12 cellular contexts compared by ENCODE assay signal in the genomic region with DNA sequence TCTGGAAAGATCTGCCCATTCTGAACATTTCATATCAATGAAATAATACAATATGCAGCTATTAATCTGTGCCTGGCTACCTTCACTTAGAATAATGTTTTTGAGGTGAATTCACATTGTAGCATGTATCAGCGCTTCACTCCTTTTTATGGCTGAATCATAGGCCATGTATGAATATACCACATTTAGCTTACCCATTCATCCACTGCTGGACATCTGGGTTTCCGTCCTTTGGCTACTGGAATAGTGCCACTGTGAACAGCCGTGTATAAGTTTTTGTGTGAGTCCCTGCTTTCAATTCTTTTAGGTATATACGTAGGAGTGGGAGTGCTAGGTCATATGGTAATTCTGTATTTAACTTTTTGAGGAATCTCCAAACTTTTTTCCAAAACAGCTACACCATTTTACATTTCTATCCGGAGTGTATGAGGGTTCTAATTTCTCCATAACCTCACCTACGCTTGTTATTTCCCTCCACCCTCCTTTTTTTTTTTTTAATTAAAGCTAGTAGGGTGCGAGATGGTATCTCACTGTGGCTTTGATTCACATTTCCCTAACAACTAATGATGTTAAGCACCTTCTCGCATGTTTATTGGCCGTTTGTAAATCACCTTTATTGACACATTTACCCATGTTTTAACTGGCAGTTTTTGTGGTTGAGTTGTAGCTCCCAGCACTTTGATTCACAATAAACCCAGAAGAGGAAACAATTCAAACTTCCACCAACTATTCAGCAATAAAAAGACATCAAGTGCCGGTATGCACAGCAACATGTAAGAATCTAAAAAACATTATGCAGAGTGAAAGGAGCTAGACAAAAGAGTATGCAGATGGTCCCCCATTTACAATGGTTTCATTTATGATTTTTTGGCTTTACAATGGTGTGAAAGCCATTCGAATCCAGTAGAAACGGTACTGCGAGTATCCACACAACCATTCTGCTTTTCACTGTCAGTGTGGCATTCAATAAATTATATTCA. TPM values are rescaled to one million over a fixed set of nuclear protein-coding genes. Genes with fewer than 3 reads are reported as not detected.
A peak's percentile ranks its signal among the peaks of the same experiment; 100 is the strongest.
DNase-seq lines count a peak whose midpoint lies in the region; FAIRE-seq and TF ChIP-seq lines count a peak whose summit lies in the region.
"Had no signal": no experiment of that assay in that cellular context is flagged by ENCODE, and none has a peak within 500 bp of the region (broad histone marks: within the 10 kb centered on the region; RNA-seq: fewer than 3 reads in every experiment).

No MANE protein-coding gene starts in this region.

- H3K4me1 ChIP-seq in ovary (ENCODE audit: insufficient read depth) (peaks cover 4% of the 10 kb centered on the region), transverse colon (peaks cover 0 to 13% (median 4%) of the 10 kb centered on the region in 4 donors)

- CTCF ChIA-PET in activated naive CD4-positive, alpha-beta T cell treated with anti-CD3 and anti-CD28 coated beads for 36 hours (lab: Charles Lee) = interaction anchor here (0.6 to 2.0 kb wide), 10 partner anchors 8 to 66 kb away, joined by 3 to 10 read pairs (median 4); no protein-coding TSS in a partner anchor

- intact Hi-C loops in activated naive CD4-positive, alpha-beta T cell treated with anti-CD3 and anti-CD28 coated beads for 36 hours (cut with micrococcal nuclease) = loop anchor here (1.0 to 10.0 kb wide), 2 partner anchors 26 to 175 kb away; partner anchors contain the start of genes CKS2 and SECISBP2
- intact Hi-C loops in ovary (cut with DNase I) (no loop called here), transverse colon (cut with DNase I; ENCODE audit: low total_unique reads) (no loop called here)

- no peak for TF ChIP-seq CTCF in ovary (IDR thresholded peaks at IDR 0.05)
- TF ChIP-seq CTCF in transverse colon (IDR thresholded peaks at IDR 0.05) = no peak

- TF ChIP-seq POLR2A in ovary (IDR thresholded peaks at IDR 0.05) (no peak), H54 (IDR thresholded peaks at IDR 0.05; ENCODE audit: low read depth, low read length) (no peak), transverse colon (IDR thresholded peaks at IDR 0.05) (no peak)

- H3K27ac ChIP-seq in ovary (no peak overlapping the region), transverse colon (no peak overlapping the region)

- in situ Hi-C loops in transverse colon (cut with MboI; ENCODE audit: low pct_ligation_motif_present in 1 of 4, low pct_unique_long_range_greater_than_20kb in 1 of 4, low sequenced_read_pairs in 3 of 4) = no loop called here

- peaks cover 16% of the 10 kb centered on the region for H3K36me3 Mint-ChIP-seq in activated naive CD4-positive, alpha-beta T cell treated with anti-CD3 and anti-CD28 coated beads for 36 hours (ENCODE audit: low read depth)
- peaks cover 0 to 3% (median 3%) of the 10 kb centered on the region in 3 donors for H3K36me3 Mint-ChIP-seq in immature natural killer cell

- H3K4me3 ChIP-seq in ovary = no peak overlapping the region
- no peak overlapping the region for H3K4me3 ChIP-seq in transverse colon

- no peak for TF ChIP-seq EP300 in ovary (IDR thresholded peaks at IDR 0.05)
- TF ChIP-seq EP300 in transverse colon (IDR thresholded peaks at IDR 0.05; ENCODE audit: low read depth) = no peak

- peaks cover 94% of the 10 kb centered on the region for H3K4me1 Mint-ChIP-seq in activated naive CD4-positive, alpha-beta T cell treated with anti-CD3 and anti-CD28 coated beads for 36 hours (ENCODE audit: low read depth)
- peaks cover 96 to 100% of the 10 kb centered on the region in 2 donors for H3K4me1 Mint-ChIP-seq in immature natural killer cell

- H3K4me3 Mint-ChIP-seq in activated naive CD4-positive, alpha-beta T cell treated with anti-CD3 and anti-CD28 coated beads for 36 hours = peak overlapping the region; percentile 31
- peak overlapping the region; percentile 71 to 80 (median 75) for H3K4me3 Mint-ChIP-seq in immature natural killer cell
- H3K4me3 Mint-ChIP-seq: nephron progenitor cell had no signal

- H3K27me3 ChIP-seq in ovary (no peaks in the 10 kb centered on the region), transverse colon (no peaks in the 10 kb centered on the region)

- WGBS in ovary, 3 donors = 81 to 86% (median 81%) methylated on average over 13 of the region's 13 CpGs
- 48 to 51% methylated on average over 13 of the region's 13 CpGs for WGBS in transverse colon (ENCODE audit: low coverage in 1 of 2), 2 donors

- no peak for FAIRE-seq in H54 (lab: Jason Lieb, UNC)

- H3K27me3 Mint-ChIP-seq in activated naive CD4-positive, alpha-beta T cell treated with anti-CD3 and anti-CD28 coated beads for 36 hours (ENCODE audit: low read depth) = no peaks in the 10 kb centered on the region
- H3K27me3 Mint-ChIP-seq in immature natural killer cell (ENCODE audit: low read depth in 3 of 3) = peaks cover 0 to 2% (median 0%) of the 10 kb centered on the region in 3 donors

- H3K9me3 ChIP-seq in ovary = no peaks in the 10 kb centered on the region
- H3K9me3 ChIP-seq in transverse colon = no peaks in the 10 kb centered on the region

- DNase-seq in activated naive CD4-positive, alpha-beta T cell treated with anti-CD3 and anti-CD28 coated beads for 36 hours = no peak
- DNase-seq in activated naive CD4-positive, alpha-beta T cell treated with Interleukin-2 at 50 U/mL for 16 hours = no peak
- peak; percentile 40 for DNase-seq in activated CD8-positive, alpha-beta memory T cell treated with anti-CD3 and anti-CD28 coated beads, Interleukin-2, amount 50 U/mL, for 48 hours
- DNase-seq in immature natural killer cell (peak; percentile 69 to 77 (median 73)), superior temporal gyrus (ENCODE audit: extremely low spot score) (peak; percentile 74), ovary (no peak), H54 (ENCODE audit: insufficient read length, low spot score) (no peak), transverse colon (no peak)
- DNase-seq: activated CD4-positive, alpha-beta T cell treated with anti-CD3 and anti-CD28 coated beads for 4 hours; NCI-H446 treated with DMSO at 0.1 percent for 48 hours; nephron progenitor cell; stimulated activated CD4-positive, alpha-beta T cell treated with anti-CD3 and anti-CD28 coated beads, Interleukin-12 subunit alpha, Interleukin-12 subunit beta, amount 100 ng/mL, for 4 hours had no signal

- H3K36me3 ChIP-seq in ovary (no peaks in the 10 kb centered on the region), transverse colon (no peaks in the 10 kb centered on the region)

- H3K9me3 Mint-ChIP-seq in activated naive CD4-positive, alpha-beta T cell treated with anti-CD3 and anti-CD28 coated beads for 36 hours = no peaks in the 10 kb centered on the region
- no peaks in the 10 kb centered on the region for H3K9me3 Mint-ChIP-seq in immature natural killer cell
- H3K9me3 Mint-ChIP-seq: nephron progenitor cell had no signal

- peak overlapping the region; percentile 83 for H3K27ac Mint-ChIP-seq in activated naive CD4-positive, alpha-beta T cell treated with anti-CD3 and anti-CD28 coated beads for 36 hours
- peak overlapping the region; percentile 56 to 96 (median 90) for H3K27ac Mint-ChIP-seq in immature natural killer cell
- H3K27ac Mint-ChIP-seq: nephron progenitor cell had no signal

RNA-seq across cellular contexts. Expression of gene SEMA4D, which starts 8.1 kb away (rescaled TPM):
- 100 to 1,000 TPM; 156 to 160 TPM for total RNA-seq in activated naive CD4-positive, alpha-beta T cell treated with anti-CD3 and anti-CD28 coated beads for 36 hours
- 10 to 100 TPM; 45.8 to 80.6 (median 47.0) TPM for polyA plus RNA-seq in immature natural killer cell
- total RNA-seq in ovary = 10 to 100 TPM; 11.1 to 27.2 (median 17.9) TPM
- polyA plus RNA-seq in ovary = 10 to 100 TPM in 1 of 2 donors, 1 to 10 TPM in 1; 6.0 to 10.4 TPM
- total RNA-seq in transverse colon = 10 to 100 TPM in 3 of 4 donors, 1 to 10 TPM in 1; 8.7 to 29.1 (median 14.5) TPM

Comparison
In these comparisons a context has a peak if more than half of its experiments do, and no peak if none do; other contexts are left out.
1. DNase-seq: peak in activated CD8-positive, alpha-beta memory T cell treated with anti-CD3 and anti-CD28 coated beads, Interleukin-2, amount 50 U/mL, for 48 hours (single experiment), immature natural killer cell (3 of 3) and superior temporal gyrus (single experiment); none in activated naive CD4-positive, alpha-beta T cell treated with anti-CD3 and anti-CD28 coated beads for 36 hours (single experiment), activated naive CD4-positive, alpha-beta T cell treated with Interleukin-2 at 50 U/mL for 16 hours (single experiment), ovary (0 of 5), H54 (single experiment) and transverse colon (single experiment).
2. RNA of gene SEMA4D, which starts 8.1 kb away (total RNA-seq): 156 to 160 TPM in activated naive CD4-positive, alpha-beta T cell treated with anti-CD3 and anti-CD28 coated beads for 36 hours; 8.7 to 29.1 TPM in transverse colon and 11.1 to 27.2 TPM in ovary; every median in the first group is over 4 times any median in the second.